Comparison of ENCODE assay signal across 17 cellular contexts in the genomic region with DNA sequence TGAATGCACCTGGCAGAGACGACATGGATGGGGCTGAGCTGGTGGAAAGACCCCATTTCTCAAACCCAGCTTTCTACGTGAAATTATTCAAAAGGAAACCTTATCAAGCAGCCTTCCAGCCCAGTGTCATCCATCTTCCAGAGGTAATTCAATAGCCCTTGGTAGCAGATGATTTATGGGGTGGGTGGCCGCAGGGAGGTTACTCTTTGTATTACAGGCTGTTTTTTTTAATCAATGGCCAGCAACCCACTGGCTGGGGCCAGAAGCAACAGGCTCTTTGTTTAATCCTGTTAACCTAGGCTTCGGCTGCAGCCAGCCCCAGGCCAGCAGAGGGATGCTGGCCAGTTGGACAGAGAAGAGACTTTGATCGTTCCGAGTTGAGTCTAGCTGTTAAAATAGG.
A peak's percentile ranks its signal among the peaks of the same experiment; 100 is the strongest.
DNase-seq lines count a peak whose midpoint lies in the region; ATAC-seq, FAIRE-seq and TF ChIP-seq lines count a peak whose summit lies in the region.
"Had no signal": no experiment of that assay in that cellular context is flagged by ENCODE, and none has a peak within 500 bp of the region (broad histone marks: within the 10 kb centered on the region; RNA-seq: fewer than 3 reads in every experiment).

No MANE protein-coding gene starts in this region.

- H3K27me3 Mint-ChIP-seq in progenitor cell of endocrine pancreas, result peaks cover 10% of the 10 kb centered on the region

- no peak for TF ChIP-seq RAD21 in HepG2 (CRISPR knock-in tag; IDR thresholded peaks at IDR 0.05)

- DNase-seq in HepG2 (ENCODE audit: low spot score) (no peak), right lobe of liver (no peak), left kidney (ENCODE audit: low read depth, low spot score) (peak; percentile 54), progenitor cell of endocrine pancreas (ENCODE audit: low spot score, unreplicated experiment) (peak; percentile 31), SHP77 (lab: John Stamatoyannopoulos, UW) (no peak), NCI-H1436 (lab: John Stamatoyannopoulos, UW) (no peak), left cardiac atrium (no peak)
- DNase-seq: Calu3; CD8-positive, alpha-beta T cell; DMS79 treated with DMSO at 0.1 percent for 48 hours; GF-D8; HCEC 1CT had no signal

- H3K4me1 ChIP-seq in HepG2 (ENCODE audit: insufficient read depth, low read length), result no peaks in the 10 kb centered on the region
- no peaks in the 10 kb centered on the region for H3K4me1 ChIP-seq in right lobe of liver

- TF ChIP-seq POLR2A in HepG2 (IDR thresholded peaks at IDR 0.05; ENCODE audit: insufficient read depth in 1 of 2, low read depth in 2 of 2, low read length in 2 of 2) (no peak), right lobe of liver (IDR thresholded peaks at IDR 0.05) (no peak)

- H3K9ac ChIP-seq in HepG2 (ENCODE audit: insufficient read depth, low read depth, low read length), result no peak overlapping the region
- H3K9ac ChIP-seq: BLaER1 treated with 17β-estradiol and CSF1 and Interleukin-3, amounts not matched to agents 10 nM and 100 nM had no signal

- peak overlapping the region; percentile 58 for H3K27ac Mint-ChIP-seq in progenitor cell of endocrine pancreas
- H3K27ac Mint-ChIP-seq: B cell; CD8-positive, alpha-beta T cell; GM23338 had no signal

- H3K9me3 ChIP-seq in HepG2 (ENCODE audit: low read length) (no peaks in the 10 kb centered on the region), right lobe of liver (no peaks in the 10 kb centered on the region)
- H3K9me3 ChIP-seq: BLaER1 treated with 17β-estradiol and CSF1 and Interleukin-3, amounts not matched to agents 10 nM and 100 nM had no signal

- no peak overlapping the region for H2AFZ ChIP-seq in HepG2 (ENCODE audit: low read length)
- H2AFZ ChIP-seq: GM23338 had no signal

- peak; percentile 44; the same call in 1 of the 3 replicates for ATAC-seq in HepG2
- no peak for ATAC-seq in right lobe of liver
- ATAC-seq in left cardiac atrium, result no peak
- ATAC-seq: CD8-positive, alpha-beta T cell; GM23338 had no signal

- intact Hi-C loops in HepG2 (cut with micrococcal nuclease; ENCODE audit: unreplicated experiment), result loop anchor here (2.0 kb wide), 1 partner anchor 127 kb away; no protein-coding TSS in a partner anchor
- intact Hi-C loops in right lobe of liver (cut with DNase I), result no loop called here
- intact Hi-C loops in left cardiac atrium (cut with DNase I), result no loop called here

- TF ChIP-seq CTCF in HepG2 (CRISPR knock-in tag; IDR thresholded peaks at IDR 0.05) (no peak), right lobe of liver (IDR thresholded peaks at IDR 0.05) (no peak), progenitor cell of endocrine pancreas (IDR thresholded peaks at IDR 0.05; ENCODE audit: unreplicated experiment) (peak; percentile 27)

- H3K36me3 Mint-ChIP-seq in progenitor cell of endocrine pancreas (ENCODE audit: insufficient read depth), result no peaks in the 10 kb centered on the region
- H3K36me3 Mint-ChIP-seq: CD8-positive, alpha-beta T cell had no signal

- no peak overlapping the region for H3K4me2 ChIP-seq in HepG2 (ENCODE audit: low read depth, low read length)
- H3K4me2 ChIP-seq: BLaER1 treated with 17β-estradiol and CSF1 and Interleukin-3, amounts not matched to agents 10 nM and 100 nM; GM23338 had no signal

- 13% methylated on average over 6 of the region's 6 CpGs for WGBS in HepG2 (ENCODE audit: low lambda C conversion rate)
- 26% methylated on average over 6 of the region's 6 CpGs for WGBS in right lobe of liver (ENCODE audit: insufficient coverage, low coverage, low lambda C conversion rate, missing lambda C conversion rate)

- H3K27me3 ChIP-seq in HepG2 (ENCODE audit: control insufficient read depth in 1 of 2, insufficient read depth in 2 of 2, low read length in 2 of 2) (no peaks in the 10 kb centered on the region; a peak in 1 of 5 replicates), right lobe of liver (no peaks in the 10 kb centered on the region)
- H3K27me3 ChIP-seq: BLaER1 treated with 17β-estradiol and CSF1 and Interleukin-3, amounts not matched to agents 10 nM and 100 nM had no signal

- peaks cover 21% of the 10 kb centered on the region for H3K4me1 Mint-ChIP-seq in progenitor cell of endocrine pancreas (ENCODE audit: low read depth)
- H3K4me1 Mint-ChIP-seq: B cell, GM23338 had no signal

- H3K4me3 Mint-ChIP-seq in progenitor cell of endocrine pancreas (ENCODE audit: low read depth), result no peak overlapping the region
- H3K4me3 Mint-ChIP-seq: B cell; CD8-positive, alpha-beta T cell; GM23338 had no signal

- no peak overlapping the region for H3K4me3 ChIP-seq in HepG2 (replicated peaks in 1 of 3; ENCODE audit: insufficient read depth in 1 of 3, low read depth in 2 of 3, low read length in 3 of 3)
- no peak overlapping the region for H3K4me3 ChIP-seq in right lobe of liver
- H3K4me3 ChIP-seq: BLaER1 treated with 17β-estradiol and CSF1 and Interleukin-3, amounts not matched to agents 10 nM and 100 nM; GM23338 had no signal

- in situ Hi-C loops in HepG2 (cut with HindIII; ENCODE audit: extremely low pct_ligation_motif_present, low pct_unique_long_range_greater_than_20kb), result no loop called here

- no peaks in the 10 kb centered on the region for H3K9me3 Mint-ChIP-seq in progenitor cell of endocrine pancreas (ENCODE audit: low read depth)
- H3K9me3 Mint-ChIP-seq: GM23338 had no signal

- TF ChIP-seq EP300 in HepG2 (IDR thresholded peaks at IDR 0.05; ENCODE audit: low read depth in 2 of 2, low read length in 2 of 2) (no peak), HepG2 (CRISPR knock-in tag; IDR thresholded peaks at IDR 0.05; ENCODE audit: borderline replicate concordance) (no peak)

- POLR2A ChIA-PET in HepG2 (lab: Yijun Ruan, JAX), result no interaction called here

- no peak for FAIRE-seq in HepG2 (lab: Jason Lieb, UNC)
- FAIRE-seq: H54 had no signal

- CTCF ChIA-PET in HepG2 (lab: Yijun Ruan, JAX; ENCODE audit: low intra/inter-chr PET ratio, low total read pairs), result no interaction called here

- H3K27ac ChIP-seq in HepG2 (ENCODE audit: extremely low read length, insufficient read depth, low read length) (no peak overlapping the region), right lobe of liver (no peak overlapping the region)
- H3K27ac ChIP-seq: BLaER1 treated with 17β-estradiol and CSF1 and Interleukin-3, amounts not matched to agents 10 nM and 100 nM; HL-60 had no signal

- H3K79me2 ChIP-seq in HepG2 (ENCODE audit: insufficient read depth, low read length), result no peaks in the 10 kb centered on the region

- BruUV-seq in HepG2 (replicated peaks; lab: Mats Ljungman, UMichigan), result no TSS peak

- no peaks in the 10 kb centered on the region for H4K20me1 ChIP-seq in HepG2 (ENCODE audit: insufficient read depth, low read length)
- H4K20me1 ChIP-seq: BLaER1 treated with 17β-estradiol and CSF1 and Interleukin-3, amounts not matched to agents 10 nM and 100 nM had no signal

- H3K36me3 ChIP-seq in HepG2 (replicated peaks in 1 of 2; ENCODE audit: control insufficient read depth in 1 of 2, insufficient read depth in 2 of 2, low read length in 2 of 2), result no peaks in the 10 kb centered on the region
- H3K36me3 ChIP-seq in right lobe of liver, result no peaks in the 10 kb centered on the region
- H3K36me3 ChIP-seq: BLaER1 treated with 17β-estradiol and CSF1 and Interleukin-3, amounts not matched to agents 10 nM and 100 nM had no signal

TF ChIP-seq in HepG2, 621 proteins besides CTCF, POLR2A, EP300 and RAD21 (continues in another document):
- TF ChIP-seq ZFY (CRISPR knock-in tag; IDR thresholded peaks at IDR 0.05), result no peak
- no peak for TF ChIP-seq ELF3 (CRISPR knock-in tag; IDR thresholded peaks at IDR 0.05)
- TF ChIP-seq NR2F2 (IDR thresholded peaks at IDR 0.05; ENCODE audit: borderline replicate concordance, low read depth), result no peak
- no peak for TF ChIP-seq ZNF383 (CRISPR knock-in tag; IDR thresholded peaks at IDR 0.05; ENCODE audit: borderline replicate concordance)
- TF ChIP-seq SMARCC2 (IDR thresholded peaks at IDR 0.05), result no peak
- TF ChIP-seq ZNF607 (CRISPR knock-in tag; IDR thresholded peaks at IDR 0.05; ENCODE audit: borderline replicate concordance), result no peak
- TF ChIP-seq U2AF2 (IDR thresholded peaks at IDR 0.05; ENCODE audit: low read depth, low read length), result no peak
- TF ChIP-seq PCBP2 (optimal IDR thresholded peaks at IDR 0.05; ENCODE audit: low read depth, low read length, poor library complexity, severe bottlenecking), result no peak
- no peak for TF ChIP-seq KLF12 (CRISPR knock-in tag; IDR thresholded peaks at IDR 0.05; ENCODE audit: borderline replicate concordance)
- TF ChIP-seq ZNF788 (CRISPR knock-in tag; IDR thresholded peaks at IDR 0.05; ENCODE audit: borderline replicate concordance), result no peak
- TF ChIP-seq HOXA5 (CRISPR knock-in tag; IDR thresholded peaks at IDR 0.05), result no peak
- no peak for TF ChIP-seq ZNF24 (IDR thresholded peaks at IDR 0.05)
- no peak for TF ChIP-seq ZNF7 (CRISPR knock-in tag; IDR thresholded peaks at IDR 0.05)
- TF ChIP-seq, protein P1, sequence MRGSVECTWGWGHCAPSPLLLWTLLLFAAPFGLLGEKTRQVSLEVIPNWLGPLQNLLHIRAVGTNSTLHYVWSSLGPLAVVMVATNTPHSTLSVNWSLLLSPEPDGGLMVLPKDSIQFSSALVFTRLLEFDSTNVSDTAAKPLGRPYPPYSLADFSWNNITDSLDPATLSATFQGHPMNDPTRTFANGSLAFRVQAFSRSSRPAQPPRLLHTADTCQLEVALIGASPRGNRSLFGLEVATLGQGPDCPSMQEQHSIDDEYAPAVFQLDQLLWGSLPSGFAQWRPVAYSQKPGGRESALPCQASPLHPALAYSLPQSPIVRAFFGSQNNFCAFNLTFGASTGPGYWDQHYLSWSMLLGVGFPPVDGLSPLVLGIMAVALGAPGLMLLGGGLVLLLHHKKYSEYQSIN (CRISPR knock-in tag; IDR thresholded peaks at IDR 0.05; ENCODE audit: borderline replicate concordance), result no peak
- TF ChIP-seq, protein P2, sequence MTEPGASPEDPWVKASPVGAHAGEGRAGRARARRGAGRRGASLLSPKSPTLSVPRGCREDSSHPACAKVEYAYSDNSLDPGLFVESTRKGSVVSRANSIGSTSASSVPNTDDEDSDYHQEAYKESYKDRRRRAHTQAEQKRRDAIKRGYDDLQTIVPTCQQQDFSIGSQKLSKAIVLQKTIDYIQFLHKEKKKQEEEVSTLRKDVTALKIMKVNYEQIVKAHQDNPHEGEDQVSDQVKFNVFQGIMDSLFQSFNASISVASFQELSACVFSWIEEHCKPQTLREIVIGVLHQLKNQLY (CRISPR knock-in tag; IDR thresholded peaks at IDR 0.05), result no peak
- TF ChIP-seq FOSL2 (CRISPR knock-in tag; IDR thresholded peaks at IDR 0.05), result no peak
- TF ChIP-seq, protein P3, sequence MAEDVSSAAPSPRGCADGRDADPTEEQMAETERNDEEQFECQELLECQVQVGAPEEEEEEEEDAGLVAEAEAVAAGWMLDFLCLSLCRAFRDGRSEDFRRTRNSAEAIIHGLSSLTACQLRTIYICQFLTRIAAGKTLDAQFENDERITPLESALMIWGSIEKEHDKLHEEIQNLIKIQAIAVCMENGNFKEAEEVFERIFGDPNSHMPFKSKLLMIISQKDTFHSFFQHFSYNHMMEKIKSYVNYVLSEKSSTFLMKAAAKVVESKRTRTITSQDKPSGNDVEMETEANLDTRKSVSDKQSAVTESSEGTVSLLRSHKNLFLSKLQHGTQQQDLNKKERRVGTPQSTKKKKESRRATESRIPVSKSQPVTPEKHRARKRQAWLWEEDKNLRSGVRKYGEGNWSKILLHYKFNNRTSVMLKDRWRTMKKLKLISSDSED (CRISPR knock-in tag; IDR thresholded peaks at IDR 0.05), result no peak

Comparison
In these comparisons a context has a peak if more than half of its experiments do, and no peak if none do; other contexts are left out.
1. DNase-seq: peak in left kidney (single experiment) and progenitor cell of endocrine pancreas (single experiment); none in HepG2 (single experiment), right lobe of liver (0 of 3), SHP77 (0 of 2), NCI-H1436 (single experiment) and left cardiac atrium (single experiment).